In genomic region chr20:22752324-22752723, GRCh38 we compare ENCODE assay signal across 28 cellular contexts.
"Had no signal": no experiment of that assay in that cellular context is flagged by ENCODE, and none has a peak within 500 bp of the region (broad histone marks: within the 10 kb centered on the region; RNA-seq: fewer than 3 reads in every experiment).

No MANE protein-coding gene starts in this region.

- ATAC-seq: activated CD8-positive, alpha-beta memory T cell treated with anti-CD3 and anti-CD28 coated beads, Interleukin-2, amount 10 ng/mL, durations not matched to agents 7 days and 5 days; Panc1 had no signal

- H3K27ac ChIP-seq: cardiac muscle cell, KMS-11, SJCRH30, SK-N-MC, WERI-Rb-1 had no signal

- H3K4me3 Mint-ChIP-seq: activated CD4-positive, alpha-beta memory T cell treated with anti-CD3 and anti-CD28 coated beads, Interleukin-2, amount 10 ng/mL, durations not matched to agents 7 days and 5 days; activated CD8-positive, alpha-beta memory T cell treated with anti-CD3 and anti-CD28 coated beads, Interleukin-2, amount 10 ng/mL, durations not matched to agents 7 days and 5 days; activated naive CD4-positive, alpha-beta T cell treated with anti-CD3 and anti-CD28 coated beads, Interleukin-2, amount 10 ng/mL, durations not matched to agents 7 days and 5 days; activated naive CD8-positive, alpha-beta T cell had no signal

- H3K27ac Mint-ChIP-seq: activated CD4-positive, alpha-beta memory T cell treated with anti-CD3 and anti-CD28 coated beads, Interleukin-2, amount 10 ng/mL, durations not matched to agents 7 days and 5 days; activated CD8-positive, alpha-beta memory T cell treated with anti-CD3 and anti-CD28 coated beads, Interleukin-2, amount 10 ng/mL, durations not matched to agents 7 days and 5 days; activated naive CD4-positive, alpha-beta T cell treated with anti-CD3 and anti-CD28 coated beads, Interleukin-2, amount 10 ng/mL, durations not matched to agents 7 days and 5 days; activated naive CD8-positive, alpha-beta T cell had no signal

- H3K27me3 ChIP-seq: cardiac muscle cell, SJCRH30 had no signal

- H3K4me2 ChIP-seq: KMS-11 had no signal

- H3K4me1 Mint-ChIP-seq: activated CD4-positive, alpha-beta memory T cell treated with anti-CD3 and anti-CD28 coated beads, Interleukin-2, amount 10 ng/mL, durations not matched to agents 7 days and 5 days; activated CD8-positive, alpha-beta memory T cell treated with anti-CD3 and anti-CD28 coated beads, Interleukin-2, amount 10 ng/mL, durations not matched to agents 7 days and 5 days; activated naive CD4-positive, alpha-beta T cell treated with anti-CD3 and anti-CD28 coated beads, Interleukin-2, amount 10 ng/mL, durations not matched to agents 7 days and 5 days had no signal

- H3K36me3 Mint-ChIP-seq: activated CD8-positive, alpha-beta memory T cell treated with anti-CD3 and anti-CD28 coated beads, Interleukin-2, amount 10 ng/mL, durations not matched to agents 7 days and 5 days; activated naive CD4-positive, alpha-beta T cell treated with anti-CD3 and anti-CD28 coated beads, Interleukin-2, amount 10 ng/mL, durations not matched to agents 7 days and 5 days; activated naive CD8-positive, alpha-beta T cell had no signal

- DNase-seq: activated CD4-positive, alpha-beta memory T cell treated with anti-CD3 and anti-CD28 coated beads, Interleukin-2, amount 10 ng/mL, durations not matched to agents 7 days and 5 days; activated CD4-positive, alpha-beta T cell treated with anti-CD3 and anti-CD28 coated beads for 1 hour; activated CD4-positive, alpha-beta T cell treated with anti-CD3 and anti-CD28 coated beads for 48 hours; activated CD4-positive, CD25-positive, alpha-beta regulatory T cell; activated CD8-positive, alpha-beta memory T cell treated with anti-CD3 and anti-CD28 coated beads for 24 hours; activated CD8-positive, alpha-beta memory T cell treated with anti-CD3 and anti-CD28 coated beads, Interleukin-2, amount 10 ng/mL, durations not matched to agents 7 days and 5 days; activated CD8-positive, alpha-beta memory T cell treated with anti-CD3 and anti-CD28 coated beads, Interleukin-2, amount 50 U/mL, for 48 hours; activated effector memory CD4-positive, alpha-beta T cell treated with Interleukin-2 at 50 U/mL for 16 hours; activated naive CD4-positive, alpha-beta T cell treated with anti-CD3 and anti-CD28 coated beads, Interleukin-2, amount 10 ng/mL, durations not matched to agents 7 days and 5 days; activated T-cell treated with anti-CD3 and anti-CD28 coated beads, Interleukin-2, amount 50 U/mL, for 48 hours; amniotic stem cell; aorta; NCI-H1092 treated with DMSO at 0.1 percent for 48 hours; NCI-H1436; NCI-H1694; NCI-H1930; NCI-H2081 treated with DMSO at 0.1 percent for 48 hours; NCI-H345; NCI-H524 treated with DMSO at 0.1 percent for 48 hours; SHP77; SJCRH30; T1000; WERI-Rb-1 had no signal

- H3K36me3 ChIP-seq: cardiac muscle cell, SJCRH30, WERI-Rb-1 had no signal

- H3K9ac ChIP-seq: KMS-11 had no signal

- H3K9me3 ChIP-seq: SJCRH30 had no signal

- H3K4me3 ChIP-seq: cardiac muscle cell, SJCRH30, SK-N-MC had no signal

- H3K27me3 Mint-ChIP-seq: activated CD4-positive, alpha-beta memory T cell treated with anti-CD3 and anti-CD28 coated beads, Interleukin-2, amount 10 ng/mL, durations not matched to agents 7 days and 5 days; activated CD8-positive, alpha-beta memory T cell treated with anti-CD3 and anti-CD28 coated beads, Interleukin-2, amount 10 ng/mL, durations not matched to agents 7 days and 5 days; activated naive CD4-positive, alpha-beta T cell treated with anti-CD3 and anti-CD28 coated beads, Interleukin-2, amount 10 ng/mL, durations not matched to agents 7 days and 5 days; activated naive CD8-positive, alpha-beta T cell had no signal
